8 cellular contexts compared by ENCODE assay signal in the genomic region with DNA sequence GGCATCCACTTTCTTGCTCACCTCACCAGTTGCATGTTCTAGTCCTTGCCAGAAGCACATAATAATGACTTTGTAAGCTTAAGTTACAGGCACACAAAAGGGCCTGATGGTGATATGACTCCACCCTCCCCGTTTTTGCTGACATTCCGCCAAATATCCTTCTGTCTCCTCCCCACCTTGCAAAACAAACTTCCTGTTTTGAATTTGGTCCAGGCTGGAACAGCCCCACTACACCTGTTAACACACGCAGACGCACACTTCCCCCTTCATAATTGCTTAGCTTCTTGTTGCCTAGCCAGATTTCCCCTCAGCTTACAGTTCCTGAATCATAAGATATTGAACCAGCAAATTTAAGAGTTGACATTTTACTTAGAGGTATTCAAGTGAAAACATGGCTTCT. TPM values are rescaled to one million over a fixed set of nuclear protein-coding genes. Genes with fewer than 3 reads are reported as not detected.
A peak's percentile ranks its signal among the peaks of the same experiment; 100 is the strongest.
DNase-seq lines count a peak whose midpoint lies in the region; ATAC-seq and TF ChIP-seq lines count a peak whose summit lies in the region.

A gene with protein sequence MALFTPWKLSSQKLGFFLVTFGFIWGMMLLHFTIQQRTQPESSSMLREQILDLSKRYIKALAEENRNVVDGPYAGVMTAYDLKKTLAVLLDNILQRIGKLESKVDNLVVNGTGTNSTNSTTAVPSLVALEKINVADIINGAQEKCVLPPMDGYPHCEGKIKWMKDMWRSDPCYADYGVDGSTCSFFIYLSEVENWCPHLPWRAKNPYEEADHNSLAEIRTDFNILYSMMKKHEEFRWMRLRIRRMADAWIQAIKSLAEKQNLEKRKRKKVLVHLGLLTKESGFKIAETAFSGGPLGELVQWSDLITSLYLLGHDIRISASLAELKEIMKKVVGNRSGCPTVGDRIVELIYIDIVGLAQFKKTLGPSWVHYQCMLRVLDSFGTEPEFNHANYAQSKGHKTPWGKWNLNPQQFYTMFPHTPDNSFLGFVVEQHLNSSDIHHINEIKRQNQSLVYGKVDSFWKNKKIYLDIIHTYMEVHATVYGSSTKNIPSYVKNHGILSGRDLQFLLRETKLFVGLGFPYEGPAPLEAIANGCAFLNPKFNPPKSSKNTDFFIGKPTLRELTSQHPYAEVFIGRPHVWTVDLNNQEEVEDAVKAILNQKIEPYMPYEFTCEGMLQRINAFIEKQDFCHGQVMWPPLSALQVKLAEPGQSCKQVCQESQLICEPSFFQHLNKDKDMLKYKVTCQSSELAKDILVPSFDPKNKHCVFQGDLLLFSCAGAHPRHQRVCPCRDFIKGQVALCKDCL (plus strand): TSS at position 269 of the 400 bp plus-strand sequence. CDS start 332 bp downstream, outside the sequence.

- H3K36me3 ChIP-seq in RWPE2 (ENCODE audit: low read depth) = peaks cover 5% of the 10 kb centered on the region; the same call in 1 of the 2 replicates
- H3K36me3 ChIP-seq in left ventricle myocardium inferior = peaks cover 7% of the 10 kb centered on the region
- H3K36me3 ChIP-seq in tibial nerve = no peaks in the 10 kb centered on the region

- no peak for TF ChIP-seq CTCF in RWPE2 (IDR thresholded peaks at IDR 0.05; ENCODE audit: poor library complexity, severe bottlenecking)
- TF ChIP-seq CTCF in left ventricle myocardium inferior (IDR thresholded peaks at IDR 0.05; ENCODE audit: borderline replicate concordance) = no peak
- TF ChIP-seq CTCF in tibial nerve (IDR thresholded peaks at IDR 0.05) = no peak
- no peak for TF ChIP-seq CTCF in GM13976 (IDR thresholded peaks at IDR 0.05; ENCODE audit: borderline replicate concordance, control extremely low read depth, extremely low read depth, insufficient read depth, missing control alignments)

- no peak within 1 kb of the TSS for H3K27ac ChIP-seq in RWPE2 (ENCODE audit: poor library complexity, severe bottlenecking)
- H3K27ac ChIP-seq in left ventricle myocardium inferior (replicated peaks) = peak within 1 kb of the TSS; percentile 39
- peak within 1 kb of the TSS in 1 of 4 donors; percentile 24 for H3K27ac ChIP-seq in tibial nerve

- no peak within 1 kb of the TSS for H3K4me3 ChIP-seq in RWPE2 (ENCODE audit: severe bottlenecking)
- no peak within 1 kb of the TSS for H3K4me3 ChIP-seq in left ventricle myocardium inferior
- H3K4me3 ChIP-seq in tibial nerve = no peak within 1 kb of the TSS

- ATAC-seq in HG03280 (IDR thresholded peaks at IDR 0.05; ENCODE audit: unreplicated experiment) (peak; percentile 19), RWPE2 (ENCODE audit: low read depth) (0 out of 3 replicates have a peak, but pooled peaks have one; percentile 27), GM18517 (IDR thresholded peaks at IDR 0.05; ENCODE audit: unreplicated experiment) (no peak)

- peak; percentile 10 to 13 for DNase-seq in SHP77 (lab: John Stamatoyannopoulos, UW)
- DNase-seq in SHP77 treated with DMSO at 0.1 percent for 48 hours (lab: John Stamatoyannopoulos, UW) = no peak
- no peak for DNase-seq in RWPE2 (ENCODE audit: low spot score)
- DNase-seq in left ventricle myocardium inferior = no peak
- DNase-seq in tibial nerve (ENCODE audit: low spot score in 2 of 2) = no peak
- DNase-seq in GM13976 (ENCODE audit: low spot score) = no peak

- in situ Hi-C loops in GM13976 (cut with MboI; ENCODE audit: low sequenced_read_pairs, unreplicated experiment) = no loop called here

- peak in 1 of 2 donors; percentile 25 for TF ChIP-seq EP300 in tibial nerve (IDR thresholded peaks at IDR 0.05)

- intact Hi-C loops in left ventricle myocardium inferior (cut with micrococcal nuclease) = no loop called here

- H3K9me3 ChIP-seq in RWPE2 (ENCODE audit: severe bottlenecking) (no peaks in the 10 kb centered on the region), left ventricle myocardium inferior (replicated peaks) (no peaks in the 10 kb centered on the region), tibial nerve (no peaks in the 10 kb centered on the region)

- WGBS in tibial nerve, 2 donors = 54 to 57% methylated on average over 4 of the region's 4 CpGs

- H3K4me1 ChIP-seq in RWPE2 (ENCODE audit: insufficient read depth, poor library complexity, severe bottlenecking) (no peaks in the 10 kb centered on the region), left ventricle myocardium inferior (peaks cover 82% of the 10 kb centered on the region), tibial nerve (peaks cover 0 to 57% (median 29%) of the 10 kb centered on the region in 4 donors)

- H3K27me3 ChIP-seq in RWPE2 (ENCODE audit: insufficient read depth, poor library complexity, severe bottlenecking) (no peaks in the 10 kb centered on the region), left ventricle myocardium inferior (ENCODE audit: low read depth) (no peaks in the 10 kb centered on the region), tibial nerve (no peaks in the 10 kb centered on the region)

- TF ChIP-seq POLR2A in tibial nerve (IDR thresholded peaks at IDR 0.05) = no peak

RNA-seq across cellular contexts. Expression of the gene that starts here (rescaled TPM):
- 98.7 TPM for total RNA-seq in left ventricle myocardium inferior
- 10 to 100 TPM; 34.1 to 47.5 (median 42.6) TPM for total RNA-seq in tibial nerve

Comparison
In these comparisons a context has a peak if more than half of its experiments do, and no peak if none do; other contexts are left out.
1. DNase-seq: peak in SHP77 (2 of 2); none in SHP77 treated with DMSO at 0.1 percent for 48 hours (single experiment), RWPE2 (single experiment), left ventricle myocardium inferior (single experiment), tibial nerve (0 of 2) and GM13976 (single experiment).